In the genomic region with DNA sequence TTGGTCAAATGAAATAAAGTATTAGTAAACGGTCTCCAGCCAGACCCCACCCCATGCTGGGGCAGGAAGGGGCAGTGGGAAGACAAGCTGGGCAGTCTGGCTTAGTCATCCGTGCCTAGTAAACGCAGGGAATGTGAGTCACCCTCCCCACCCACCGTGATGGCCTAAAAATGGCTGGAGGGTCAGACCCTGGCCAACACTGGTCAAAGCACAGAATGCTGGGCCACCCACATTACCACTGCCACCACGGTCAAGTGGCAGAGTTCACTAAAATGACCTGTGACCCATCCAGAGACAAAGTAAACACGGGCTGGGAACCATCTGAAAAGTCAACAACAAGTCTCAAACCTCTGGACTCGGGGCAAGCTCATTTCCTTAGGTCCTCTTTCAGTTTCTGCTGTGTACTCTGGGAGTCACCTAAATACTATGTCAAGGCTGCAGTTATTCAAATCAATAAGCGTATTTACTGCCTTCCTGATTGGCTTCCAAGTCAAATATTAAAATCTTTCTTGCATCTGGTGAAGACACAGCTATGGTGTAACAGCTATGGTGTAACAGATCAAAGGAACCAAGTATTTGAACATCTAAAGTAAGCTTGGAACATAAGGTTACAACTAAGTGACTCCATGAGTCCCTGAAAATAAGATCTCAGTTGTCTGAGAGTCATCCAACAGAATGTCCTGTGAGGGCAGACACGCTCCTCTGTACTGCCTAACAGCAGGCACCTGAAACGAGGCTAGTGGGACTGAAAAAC, we compare ENCODE assay signal across 12 cellular contexts. TPM values are rescaled to one million over a fixed set of nuclear protein-coding genes. Genes with fewer than 3 reads are reported as not detected.
DNase-seq lines count a peak whose midpoint lies in the region; ATAC-seq and TF ChIP-seq lines count a peak whose summit lies in the region.
"Had no signal": no experiment of that assay in that cellular context is flagged by ENCODE, and none has a peak within 500 bp of the region (broad histone marks: within the 10 kb centered on the region; RNA-seq: fewer than 3 reads in every experiment).

No MANE protein-coding gene starts in this region.

- no peak for TF ChIP-seq CTCF in 22Rv1 (IDR thresholded peaks at IDR 0.05)
- TF ChIP-seq CTCF in activated B cell treated with CpG ODN at 0.5 μM for 24 hours (IDR thresholded peaks at IDR 0.05), result no peak

- peak; percentile 36 for DNase-seq in HS-5 (ENCODE audit: low read depth)
- DNase-seq in activated B cell treated with CpG ODN at 0.5 μM for 24 hours, result no peak
- DNase-seq in kidney tubule cell (ENCODE audit: low spot score), result peak; percentile 57
- no peak for DNase-seq in SKM-1 treated with dmso at 0.1 percent for 144 hours (lab: John Stamatoyannopoulos, UW; ENCODE audit: unreplicated experiment)
- no peak for DNase-seq in nucleus accumbens (lab: John Stamatoyannopoulos, UW)
- DNase-seq in RKO (ENCODE audit: low spot score), result no peak
- DNase-seq: effector memory CD4-positive, alpha-beta T cell; GOT3 had no signal

- peaks cover 63% of the 10 kb centered on the region for H3K36me3 Mint-ChIP-seq in activated B cell treated with CpG ODN at 0.5 μM for 24 hours (ENCODE audit: low read depth)

- CTCF ChIA-PET in activated B cell treated with CpG ODN at 0.5 μM for 24 hours (lab: Charles Lee), result interaction anchor here (1.0 kb wide), 1 partner anchor 19 kb away, joined by 4 read pairs; no protein-coding TSS in a partner anchor

- no peak overlapping the region for H3K27ac Mint-ChIP-seq in activated B cell treated with CpG ODN at 0.5 μM for 24 hours

- POLR2A ChIA-PET in activated B cell treated with CpG ODN at 0.5 μM for 24 hours (lab: Charles Lee), result interaction anchor here (0.6 kb wide), 1 partner anchor 12 kb away, joined by 3 read pairs; no protein-coding TSS in a partner anchor

- intact Hi-C loops in activated B cell treated with CpG ODN at 0.5 μM for 24 hours (cut with micrococcal nuclease), result no loop called here

- peaks cover 27% of the 10 kb centered on the region for H3K4me1 Mint-ChIP-seq in activated B cell treated with CpG ODN at 0.5 μM for 24 hours

- peak overlapping the region; percentile 15 for H3K4me3 Mint-ChIP-seq in activated B cell treated with CpG ODN at 0.5 μM for 24 hours

- no peaks in the 10 kb centered on the region for H3K9me3 Mint-ChIP-seq in activated B cell treated with CpG ODN at 0.5 μM for 24 hours

- no peaks in the 10 kb centered on the region for H3K27me3 Mint-ChIP-seq in activated B cell treated with CpG ODN at 0.5 μM for 24 hours

- peak overlapping the region; percentile 6; the same call in 1 of the 2 replicates for H3K27ac ChIP-seq in 22Rv1
- H3K27ac ChIP-seq: BLaER1 treated with 17β-estradiol and CSF1 and Interleukin-3, amounts not matched to agents 10 nM and 100 nM had no signal

- no peak for ATAC-seq in activated B cell treated with CpG ODN at 0.5 μM for 24 hours (ENCODE audit: low read depth)
- ATAC-seq in GM21786 (IDR thresholded peaks at IDR 0.05; ENCODE audit: unreplicated experiment), result no peak
- ATAC-seq: sciatic nerve had no signal

RNA-seq across cellular contexts. Expression of gene ZFAND2A, which starts 3.0 kb away (rescaled TPM):
- 20.4 and 21.6 TPM in 2 replicates for total RNA-seq in activated B cell treated with CpG ODN at 0.5 μM for 24 hours

Comparison
In these comparisons a context has a peak if more than half of its experiments do, and no peak if none do; other contexts are left out.
1. DNase-seq: peak in HS-5 (single experiment) and kidney tubule cell (single experiment); none in activated B cell treated with CpG ODN at 0.5 μM for 24 hours (single experiment), SKM-1 treated with dmso at 0.1 percent for 144 hours (single experiment), nucleus accumbens (0 of 56) and RKO (single experiment).